1 cellular context compared by ENCODE assay signal in the genomic region with DNA sequence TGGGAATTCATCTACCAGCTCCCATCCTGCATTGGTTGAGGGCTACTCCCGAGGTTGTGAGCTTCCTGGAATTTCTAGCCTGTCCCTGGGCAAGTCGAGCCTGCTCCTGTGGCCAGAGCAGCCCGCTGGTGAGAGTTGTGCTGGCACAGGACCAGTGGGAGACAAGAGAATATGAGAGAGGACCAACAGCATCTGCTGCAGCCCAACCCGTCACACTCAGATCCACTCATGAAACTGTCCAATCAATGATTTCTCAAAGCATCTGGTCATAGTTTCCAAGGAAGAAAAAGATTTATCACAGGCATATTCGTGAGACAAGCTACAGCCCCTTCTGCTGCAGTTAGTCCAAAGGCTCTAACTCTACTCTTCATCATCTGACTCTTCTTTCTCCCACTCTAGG.
A peak's percentile ranks its signal among the peaks of the same experiment; 100 is the strongest.
TF ChIP-seq lines count a peak whose summit lies in the region.

No MANE protein-coding gene starts in this region.

TF ChIP-seq in GM12878, 131 proteins besides CTCF, POLR2A, EP300 and RAD21 (continued from another document):
- TF ChIP-seq RFX5 (IDR thresholded peaks at IDR 0.05; ENCODE audit: low read depth, low read length) (peak; percentile 71; the same call in 1 of the 2 replicates), CREB1 (IDR thresholded peaks at IDR 0.05; ENCODE audit: low read depth) (peak; percentile 78), NR2F1 (conservative IDR thresholded peaks at IDR 0.05) (no peak), JUND (IDR thresholded peaks at IDR 0.05; ENCODE audit: low read depth, low read length) (no peak)
- TF ChIP-seq, protein P1, sequence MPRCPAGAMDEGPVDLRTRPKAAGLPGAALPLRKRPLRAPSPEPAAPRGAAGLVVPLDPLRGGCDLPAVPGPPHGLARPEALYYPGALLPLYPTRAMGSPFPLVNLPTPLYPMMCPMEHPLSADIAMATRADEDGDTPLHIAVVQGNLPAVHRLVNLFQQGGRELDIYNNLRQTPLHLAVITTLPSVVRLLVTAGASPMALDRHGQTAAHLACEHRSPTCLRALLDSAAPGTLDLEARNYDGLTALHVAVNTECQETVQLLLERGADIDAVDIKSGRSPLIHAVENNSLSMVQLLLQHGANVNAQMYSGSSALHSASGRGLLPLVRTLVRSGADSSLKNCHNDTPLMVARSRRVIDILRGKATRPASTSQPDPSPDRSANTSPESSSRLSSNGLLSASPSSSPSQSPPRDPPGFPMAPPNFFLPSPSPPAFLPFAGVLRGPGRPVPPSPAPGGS (IDR thresholded peaks at IDR 0.05; ENCODE audit: borderline replicate concordance, insufficient read depth, low read depth, low read length, poor library complexity, severe bottlenecking) = no peak
